ENCODE assay signal across 22 cellular contexts in genomic region chr14:86311151-86311550, GRCh38.
"Had no signal": no experiment of that assay in that cellular context is flagged by ENCODE, and none has a peak within 500 bp of the region (broad histone marks: within the 10 kb centered on the region; RNA-seq: fewer than 3 reads in every experiment).

No MANE protein-coding gene starts in this region.

- H3K4me3 ChIP-seq: esophagus muscularis mucosa, gastroesophageal sphincter, heart left ventricle, hepatocyte, lung, neural progenitor cell, prostate gland, right atrium auricular region, smooth muscle cell, stomach, thyroid gland, vagina had no signal

- H3K9me3 ChIP-seq: esophagus muscularis mucosa, gastroesophageal sphincter, heart left ventricle, prostate gland, right atrium auricular region, thyroid gland, vagina had no signal

- DNase-seq: dermis blood vessel endothelial cell; effector memory CD4-positive, alpha-beta T cell; foreskin keratinocyte; heart left ventricle; kidney; naive B cell; stimulated activated CD4-positive, alpha-beta T cell treated with anti-CD3 and anti-CD28 coated beads, Interleukin-12 subunit alpha, Interleukin-12 subunit beta, amount 100 ng/mL, for 4 hours; stimulated activated CD4-positive, alpha-beta T cell treated with anti-CD3 and anti-CD28 coated beads, Interleukin-1b, Interleukin-23, amount 100 ng/mL, for 48 hours; stimulated activated CD4-positive, alpha-beta T cell treated with anti-CD3 and anti-CD28 coated beads, Interleukin-4, amount 100 ng/mL, for 1 hour; stimulated activated naive CD4-positive, alpha-beta T cell treated with Interleukin-2 at 50 U/mL for 16 hours; stomach; thyroid gland; trophoblast cell had no signal

- H3K27ac ChIP-seq: esophagus muscularis mucosa, foreskin keratinocyte, gastroesophageal sphincter, heart left ventricle, hepatocyte, neural progenitor cell, prostate gland, right atrium auricular region, stomach, thyroid gland, vagina had no signal

- H3K27me3 ChIP-seq: esophagus muscularis mucosa, foreskin keratinocyte, gastroesophageal sphincter, heart left ventricle, hepatocyte, neural progenitor cell, right atrium auricular region, stomach, thyroid gland, vagina had no signal

- H3K4me1 ChIP-seq: esophagus muscularis mucosa, foreskin keratinocyte, gastroesophageal sphincter, heart left ventricle, neural progenitor cell, prostate gland, right atrium auricular region, stomach, thyroid gland, vagina had no signal

- H3K36me3 ChIP-seq: esophagus muscularis mucosa, gastroesophageal sphincter, heart left ventricle, neural progenitor cell, prostate gland, right atrium auricular region, stomach, thyroid gland, vagina had no signal
